ENCODE assay signal across 25 cellular contexts in the genomic region with DNA sequence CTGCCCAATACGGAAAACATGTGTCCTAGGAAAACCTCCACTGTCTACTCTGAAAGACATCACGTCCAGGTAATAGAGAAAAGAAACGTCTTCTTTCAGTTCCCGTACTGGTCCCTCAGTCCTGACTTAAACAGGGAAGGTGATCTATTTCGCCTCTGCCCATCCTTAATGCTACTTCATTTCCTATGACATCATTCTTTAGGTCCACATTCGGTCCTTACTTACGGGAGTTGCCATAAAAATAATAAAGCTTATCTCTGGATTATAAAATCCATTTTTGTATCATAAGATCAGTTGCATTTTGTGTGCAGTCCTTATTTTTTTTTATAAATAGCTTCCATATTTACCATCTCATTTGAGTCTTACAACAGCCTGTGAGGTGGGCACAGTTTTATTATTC.
"Had no signal": no experiment of that assay in that cellular context is flagged by ENCODE, and none has a peak within 500 bp of the region (broad histone marks: within the 10 kb centered on the region; RNA-seq: fewer than 3 reads in every experiment).

No MANE protein-coding gene starts in this region.

- H3K4me2 ChIP-seq: neural progenitor cell had no signal

- H3K4me3 ChIP-seq: left lung, lower lobe of right lung, neural progenitor cell, psoas muscle, sigmoid colon, spleen, suprapubic skin, thoracic aorta, tibial artery, upper lobe of right lung had no signal

- H3K79me2 ChIP-seq: parathyroid adenoma had no signal

- H3K4me1 ChIP-seq: neural progenitor cell had no signal

- H3K27ac ChIP-seq: left lung, lower lobe of right lung, neural progenitor cell, neutrophil, parathyroid adenoma, psoas muscle, sigmoid colon, spleen, suprapubic skin, thoracic aorta, tibial artery, upper lobe of right lung had no signal

- H3K27me3 ChIP-seq: upper lobe of right lung had no signal

- H3K9me3 ChIP-seq: left lung, lower lobe of right lung, neutrophil, psoas muscle, sigmoid colon, spleen, suprapubic skin, thoracic aorta, tibial artery, upper lobe of right lung had no signal

- H2AFZ ChIP-seq: neural progenitor cell, parathyroid adenoma had no signal

- H3K9ac ChIP-seq: neural progenitor cell, parathyroid adenoma had no signal

- H3K36me3 ChIP-seq: left lung, lower lobe of right lung, neural progenitor cell, neutrophil, sigmoid colon, spleen, suprapubic skin, thoracic aorta, tibial artery, upper lobe of right lung had no signal

- DNase-seq: hippocampal formation; kidney; left colon; left lung; lower lobe of right lung; mesendoderm; naive B cell; natural killer cell; nephron progenitor cell; occipital lobe; psoas muscle; sigmoid colon; small intestine; spleen; stimulated activated CD4-positive, alpha-beta T cell treated with anti-CD3 and anti-CD28 coated beads, Interleukin-4, amount 100 ng/mL, for 24 hours; stimulated activated naive CD4-positive, alpha-beta T cell; tibial artery; trophoblast cell; upper lobe of right lung had no signal

- ATAC-seq: left colon; left lung; lower lobe of right lung; natural killer cell; psoas muscle; stimulated activated effector memory CD8-positive, alpha-beta T cell treated with anti-CD3 and anti-CD28 coated beads, Interleukin-12 subunit alpha, Interleukin-12 subunit beta, amount 100 ng/mL, for 72 hours; upper lobe of right lung had no signal
